Comparison of ENCODE assay signal across 8 cellular contexts in genomic region chr3:124928333-124929202, GRCh38. TPM values are rescaled to one million over a fixed set of nuclear protein-coding genes. Genes with fewer than 3 reads are reported as not detected.
DNase-seq lines count a peak whose midpoint lies in the region; TF ChIP-seq lines count a peak whose summit lies in the region.

No MANE protein-coding gene starts in this region.

- no peak overlapping the region for H3K4me3 ChIP-seq in CD8-positive, alpha-beta memory T cell (ENCODE audit: low read length)
- H3K4me3 ChIP-seq in fibroblast of the aortic adventitia (ENCODE audit: low read depth, low read length), result no peak overlapping the region
- H3K4me3 ChIP-seq in transverse colon, result no peak overlapping the region

- H3K36me3 Mint-ChIP-seq in CD8-positive, alpha-beta memory T cell, result no peaks in the 10 kb centered on the region
- no peaks in the 10 kb centered on the region for H3K36me3 Mint-ChIP-seq in activated T-cell treated with anti-CD3 and anti-CD28 coated beads, Interleukin-2, amount 50 U/mL, for 24 hours (ENCODE audit: low read depth)
- no peaks in the 10 kb centered on the region for H3K36me3 Mint-ChIP-seq in osteocyte (ENCODE audit: unreplicated experiment)

- in situ Hi-C loops in transverse colon (cut with MboI; ENCODE audit: low pct_ligation_motif_present in 1 of 4, low pct_unique_long_range_greater_than_20kb in 1 of 4, low sequenced_read_pairs in 3 of 4), result loop anchor here in 3 of 4 donors (10.0 to 25.0 kb wide), 3 partner anchors 56 to 509 kb away; no protein-coding TSS in a partner anchor

- no peak for TF ChIP-seq EP300 in transverse colon (IDR thresholded peaks at IDR 0.05; ENCODE audit: low read depth)

- H3K4me1 ChIP-seq in CD8-positive, alpha-beta memory T cell (ENCODE audit: insufficient read depth, low read length), result no peaks in the 10 kb centered on the region
- H3K4me1 ChIP-seq in transverse colon, result peaks cover 0 to 52% (median 12%) of the 10 kb centered on the region in 4 donors

- intact Hi-C loops in transverse colon (cut with DNase I; ENCODE audit: low total_unique reads), result loop anchor here (10.0 kb wide), 1 partner anchor 506 kb away; no protein-coding TSS in a partner anchor

- no peaks in the 10 kb centered on the region for H3K4me1 Mint-ChIP-seq in CD8-positive, alpha-beta memory T cell
- peaks cover 2% of the 10 kb centered on the region for H3K4me1 Mint-ChIP-seq in activated T-cell treated with anti-CD3 and anti-CD28 coated beads, Interleukin-2, amount 50 U/mL, for 24 hours (ENCODE audit: low read depth)
- H3K4me1 Mint-ChIP-seq in osteocyte (ENCODE audit: unreplicated experiment), result peaks cover 2% of the 10 kb centered on the region

- no peak for TF ChIP-seq POLR2A in transverse colon (IDR thresholded peaks at IDR 0.05)

- no peaks in the 10 kb centered on the region for H3K9me3 ChIP-seq in CD8-positive, alpha-beta memory T cell (ENCODE audit: low read length)
- H3K9me3 ChIP-seq in transverse colon, result no peaks in the 10 kb centered on the region

- CTCF ChIA-PET in CD8-positive, alpha-beta memory T cell (lab: Charles Lee), result interaction anchor here (0.6 to 1.7 kb wide), 11 partner anchors 10 to 657 kb away, joined by 3 to 5 read pairs (median 3); partner anchors contain the start of gene ZNF148

- H3K4me3 Mint-ChIP-seq in CD8-positive, alpha-beta memory T cell, result no peak overlapping the region
- H3K4me3 Mint-ChIP-seq in activated T-cell treated with anti-CD3 and anti-CD28 coated beads, Interleukin-2, amount 50 U/mL, for 24 hours, result no peak overlapping the region
- no peak overlapping the region for H3K4me3 Mint-ChIP-seq in osteocyte (ENCODE audit: unreplicated experiment)

- H3K36me3 ChIP-seq in CD8-positive, alpha-beta memory T cell (ENCODE audit: insufficient read depth, low read length), result no peaks in the 10 kb centered on the region
- peaks cover 0 to 7% (median 2%) of the 10 kb centered on the region in 4 donors for H3K36me3 ChIP-seq in transverse colon

- H3K27ac ChIP-seq in CD8-positive, alpha-beta memory T cell (ENCODE audit: low read depth, low read length), result no peak overlapping the region
- H3K27ac ChIP-seq in transverse colon, result peak overlapping the region in 2 of 4 donors; percentile 3 to 32

- WGBS in transverse colon (ENCODE audit: low coverage in 1 of 2), 2 donors, result 21 to 25% methylated on average over 3 to 4 of the region's 4 CpGs

- no peaks in the 10 kb centered on the region for H3K27me3 ChIP-seq in CD8-positive, alpha-beta memory T cell (ENCODE audit: insufficient read depth, low read length, poor library complexity, severe bottlenecking)
- no peaks in the 10 kb centered on the region for H3K27me3 ChIP-seq in transverse colon

- TF ChIP-seq CTCF in fibroblast of the aortic adventitia (IDR thresholded peaks at IDR 0.05; ENCODE audit: insufficient read depth, low read length) (peak; percentile 79), osteocyte (IDR thresholded peaks at IDR 0.05) (peak; percentile 86), transverse colon (IDR thresholded peaks at IDR 0.05) (peak; percentile 68 to 87 (median 72))

- POLR2A ChIA-PET in CD8-positive, alpha-beta memory T cell (lab: Charles Lee), result no interaction called here

- H3K27me3 Mint-ChIP-seq in CD8-positive, alpha-beta memory T cell, result peaks cover 9 to 17% of the 10 kb centered on the region in 2 donors
- H3K27me3 Mint-ChIP-seq in activated T-cell treated with anti-CD3 and anti-CD28 coated beads, Interleukin-2, amount 50 U/mL, for 24 hours, result no peaks in the 10 kb centered on the region
- H3K27me3 Mint-ChIP-seq in osteocyte (ENCODE audit: unreplicated experiment), result peaks cover 2% of the 10 kb centered on the region

- H3K9me3 Mint-ChIP-seq in CD8-positive, alpha-beta memory T cell, result no peaks in the 10 kb centered on the region
- H3K9me3 Mint-ChIP-seq in activated T-cell treated with anti-CD3 and anti-CD28 coated beads, Interleukin-2, amount 50 U/mL, for 24 hours, result no peaks in the 10 kb centered on the region
- no peaks in the 10 kb centered on the region for H3K9me3 Mint-ChIP-seq in osteocyte (ENCODE audit: unreplicated experiment)

- peak; percentile 30 to 67 (median 35) for DNase-seq in CD8-positive, alpha-beta memory T cell
- DNase-seq in HT-29 (ENCODE audit: low spot score) (peak; percentile 91), OCI-M2 (lab: John Stamatoyannopoulos, UW; ENCODE audit: unreplicated experiment) (peak; percentile 5), fibroblast of the aortic adventitia (ENCODE audit: low read depth) (peak; percentile 86), osteocyte (ENCODE audit: extremely low spot score, unreplicated experiment) (no peak), transverse colon (peak; percentile 74), 8988T (no peak)
- peak; percentile 57 for DNase-seq in activated T-cell treated with anti-CD3 and anti-CD28 coated beads, Interleukin-2, amount 50 U/mL, for 24 hours

- peak overlapping the region in 1 of 8 donors; percentile 31 for H3K27ac Mint-ChIP-seq in CD8-positive, alpha-beta memory T cell
- H3K27ac Mint-ChIP-seq in activated T-cell treated with anti-CD3 and anti-CD28 coated beads, Interleukin-2, amount 50 U/mL, for 24 hours, result no peak overlapping the region
- H3K27ac Mint-ChIP-seq in osteocyte (ENCODE audit: unreplicated experiment), result no peak overlapping the region

RNA-seq across cellular contexts. Expression of gene MUC13, which starts 6.0 kb away (rescaled TPM):
- total RNA-seq in CD8-positive, alpha-beta memory T cell, result not detected
- not detected for polyA plus RNA-seq in CD8-positive, alpha-beta memory T cell
- 39.9 and 44.9 TPM in 2 replicates for total RNA-seq in HT-29 (2014; rRNA removed; shearing (Covaris generic))
- total RNA-seq in fibroblast of the aortic adventitia (ENCODE audit: low replicate concordance), result not detected in 2 replicates
- not detected in 2 replicates for total RNA-seq in osteocyte
- 100 to 1,000 TPM in 3 of 4 donors, 10 to 100 TPM in 1; 37.8 to 700 (median 401) TPM for total RNA-seq in transverse colon

RNA-seq across cellular contexts. Expression of gene ITGB5, which starts 41.4 kb away (rescaled TPM):
- total RNA-seq in CD8-positive, alpha-beta memory T cell, result 1 to 10 TPM; 2.0 to 3.3 TPM
- 0.62 TPM for polyA plus RNA-seq in CD8-positive, alpha-beta memory T cell
- total RNA-seq in HT-29 (2014; rRNA removed; shearing (Covaris generic)), result 408 and 414 TPM in 2 replicates
- 308 and 429 TPM in 2 replicates for total RNA-seq in fibroblast of the aortic adventitia (ENCODE audit: low replicate concordance)
- total RNA-seq in osteocyte, result 419 and 441 TPM in 2 replicates
- 100 to 1,000 TPM in 2 of 4 donors, 10 to 100 TPM in 2; 62.8 to 572 (median 105) TPM for total RNA-seq in transverse colon

Comparison
In these comparisons a context has a peak if more than half of its experiments do, and no peak if none do; other contexts are left out.
1. DNase-seq: peak in CD8-positive, alpha-beta memory T cell (5 of 5), HT-29 (single experiment), OCI-M2 (single experiment), activated T-cell treated with anti-CD3 and anti-CD28 coated beads, Interleukin-2, amount 50 U/mL, for 24 hours (single experiment), fibroblast of the aortic adventitia (single experiment) and transverse colon (single experiment); none in osteocyte (single experiment) and 8988T (single experiment).
2. RNA of gene MUC13, which starts 6.0 kb away (total RNA-seq): 37.8 to 700 TPM in transverse colon and 39.9 to 44.9 TPM in HT-29; not detected in CD8-positive, alpha-beta memory T cell, not detected in fibroblast of the aortic adventitia and not detected in osteocyte; every median in the first group is over 10 times any median in the second.
3. RNA of gene ITGB5, which starts 41.4 kb away (total RNA-seq): 419 to 441 TPM in osteocyte, 408 to 414 TPM in HT-29, 308 to 429 TPM in fibroblast of the aortic adventitia and 62.8 to 572 TPM in transverse colon; 2.0 to 3.3 TPM in CD8-positive, alpha-beta memory T cell; every median in the first group is over 10 times any median in the second.
4. Peak in every context shown above with its lines, with median percentiles within 50 percentile points of each other: CTCF ChIP-seq.